ENCODE assay signal across 16 cellular contexts in the genomic region with DNA sequence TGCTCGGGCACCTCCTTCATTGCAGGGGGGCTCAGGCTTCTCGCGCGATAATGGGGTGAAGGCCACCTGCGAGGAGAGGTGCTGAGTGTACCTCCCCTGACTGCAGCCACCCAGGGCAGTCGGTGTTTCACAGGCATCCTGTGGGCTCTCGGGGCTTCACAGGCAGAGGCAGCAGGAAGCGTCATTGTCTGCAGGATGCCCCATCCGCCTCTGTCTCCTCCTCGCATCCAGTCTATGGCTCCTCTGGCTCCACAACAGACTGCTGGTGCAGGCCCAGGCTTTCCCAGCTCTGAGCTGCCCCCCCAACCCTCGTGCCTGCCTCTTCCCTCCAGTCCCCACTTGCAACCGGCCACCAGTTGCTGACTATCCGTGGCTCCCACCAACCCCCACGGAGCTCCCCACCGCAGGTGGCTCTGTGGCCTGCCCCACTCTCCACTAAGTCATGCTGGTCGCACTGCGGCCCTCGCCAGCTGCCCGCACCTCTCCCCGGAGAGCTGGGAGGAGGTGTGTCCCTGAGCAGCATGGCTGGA. TPM values are rescaled to one million over a fixed set of nuclear protein-coding genes. Genes with fewer than 3 reads are reported as not detected.
DNase-seq lines count a peak whose midpoint lies in the region; ATAC-seq and TF ChIP-seq lines count a peak whose summit lies in the region.
"Had no signal": no experiment of that assay in that cellular context is flagged by ENCODE, and none has a peak within 500 bp of the region (broad histone marks: within the 10 kb centered on the region; RNA-seq: fewer than 3 reads in every experiment).

No MANE protein-coding gene starts in this region.

- no peak for ATAC-seq in upper lobe of right lung
- no peak for ATAC-seq in HG02885 (IDR thresholded peaks at IDR 0.05; ENCODE audit: poor library complexity, unreplicated experiment)
- ATAC-seq: natural killer cell had no signal

- H3K36me3 Mint-ChIP-seq in activated naive CD4-positive, alpha-beta T cell treated with anti-CD3 and anti-CD28 coated beads for 36 hours (ENCODE audit: low read depth) = no peaks in the 10 kb centered on the region
- no peaks in the 10 kb centered on the region for H3K36me3 Mint-ChIP-seq in mesothelial cell of epicardium
- H3K36me3 Mint-ChIP-seq: natural killer cell had no signal

- H3K36me3 ChIP-seq in upper lobe of right lung = no peaks in the 10 kb centered on the region
- H3K36me3 ChIP-seq: SJSA1 had no signal

- TF ChIP-seq CTCF in coronary artery (IDR thresholded peaks at IDR 0.05) (no peak), mesothelial cell of epicardium (IDR thresholded peaks at IDR 0.05; ENCODE audit: unreplicated experiment) (no peak), upper lobe of right lung (IDR thresholded peaks at IDR 0.05) (no peak)

- CTCF ChIA-PET in activated naive CD4-positive, alpha-beta T cell treated with anti-CD3 and anti-CD28 coated beads for 36 hours (lab: Charles Lee) = no interaction called here

- no peaks in the 10 kb centered on the region for H3K27me3 Mint-ChIP-seq in activated naive CD4-positive, alpha-beta T cell treated with anti-CD3 and anti-CD28 coated beads for 36 hours (ENCODE audit: low read depth)
- H3K27me3 Mint-ChIP-seq in mesothelial cell of epicardium (ENCODE audit: low read depth) = peaks cover 29% of the 10 kb centered on the region

- no peak overlapping the region for H3K4me3 ChIP-seq in coronary artery
- no peak overlapping the region for H3K4me3 ChIP-seq in upper lobe of right lung
- H3K4me3 ChIP-seq: SJSA1 had no signal

- H3K27me3 ChIP-seq in upper lobe of right lung = peaks cover 13% of the 10 kb centered on the region

- no peaks in the 10 kb centered on the region for H3K9me3 Mint-ChIP-seq in activated naive CD4-positive, alpha-beta T cell treated with anti-CD3 and anti-CD28 coated beads for 36 hours
- no peaks in the 10 kb centered on the region for H3K9me3 Mint-ChIP-seq in mesothelial cell of epicardium
- H3K9me3 Mint-ChIP-seq: IgD-negative memory B cell; natural killer cell; stimulated activated naive CD8-positive, alpha-beta T cell treated with anti-CD3 and anti-CD28 coated beads, Interleukin-15, Interleukin-2, amounts not matched to agents 100 ng/mL and 50 ng/mL, for 24 hours had no signal

- H3K4me1 ChIP-seq in upper lobe of right lung = peaks cover 10% of the 10 kb centered on the region
- H3K4me1 ChIP-seq: SJSA1 had no signal

- no peaks in the 10 kb centered on the region for H3K4me1 Mint-ChIP-seq in activated naive CD4-positive, alpha-beta T cell treated with anti-CD3 and anti-CD28 coated beads for 36 hours (ENCODE audit: low read depth)
- peaks cover 20% of the 10 kb centered on the region for H3K4me1 Mint-ChIP-seq in mesothelial cell of epicardium
- H3K4me1 Mint-ChIP-seq: natural killer cell had no signal

- intact Hi-C loops in activated naive CD4-positive, alpha-beta T cell treated with anti-CD3 and anti-CD28 coated beads for 36 hours (cut with micrococcal nuclease) = no loop called here
- intact Hi-C loops in upper lobe of right lung (cut with DNase I) = no loop called here

- H3K9me3 ChIP-seq in upper lobe of right lung = no peaks in the 10 kb centered on the region
- H3K9me3 ChIP-seq: SJSA1 had no signal

- no peak overlapping the region for H3K4me3 Mint-ChIP-seq in activated naive CD4-positive, alpha-beta T cell treated with anti-CD3 and anti-CD28 coated beads for 36 hours
- no peak overlapping the region for H3K4me3 Mint-ChIP-seq in mesothelial cell of epicardium
- H3K4me3 Mint-ChIP-seq: IgD-negative memory B cell; natural killer cell; stimulated activated naive CD8-positive, alpha-beta T cell treated with anti-CD3 and anti-CD28 coated beads, Interleukin-15, Interleukin-2, amounts not matched to agents 100 ng/mL and 50 ng/mL, for 24 hours had no signal

- H3K27ac ChIP-seq in coronary artery (no peak overlapping the region), upper lobe of right lung (no peak overlapping the region)
- H3K27ac ChIP-seq: SJSA1 had no signal

- H3K27ac Mint-ChIP-seq in activated naive CD4-positive, alpha-beta T cell treated with anti-CD3 and anti-CD28 coated beads for 36 hours = no peak overlapping the region
- H3K27ac Mint-ChIP-seq in mesothelial cell of epicardium = no peak overlapping the region
- H3K27ac Mint-ChIP-seq: IgD-negative memory B cell; natural killer cell; stimulated activated naive CD8-positive, alpha-beta T cell treated with anti-CD3 and anti-CD28 coated beads, Interleukin-15, Interleukin-2, amounts not matched to agents 100 ng/mL and 50 ng/mL, for 24 hours had no signal

- peak; percentile 1 for DNase-seq in activated naive CD4-positive, alpha-beta T cell treated with anti-CD3 and anti-CD28 coated beads for 36 hours
- no peak for DNase-seq in activated naive CD4-positive, alpha-beta T cell treated with Interleukin-2 at 50 U/mL for 16 hours
- DNase-seq in coronary artery (ENCODE audit: low spot score) (peak; percentile 46), mesothelial cell of epicardium (ENCODE audit: low spot score in 2 of 2, unreplicated experiment in 2 of 2) (peak; percentile 14 to 29), upper lobe of right lung (peak; percentile 48), GM03348 (ENCODE audit: low spot score) (no peak), foreskin melanocyte (no peak)
- DNase-seq: cortex of kidney, hippocampal formation, NCI-H1048, NCI-H226 had no signal

RNA-seq across cellular contexts. Expression of a gene that starts 36.5 kb away (rescaled TPM):
- under 1 TPM; 0.30 to 0.38 TPM for total RNA-seq in activated naive CD4-positive, alpha-beta T cell treated with anti-CD3 and anti-CD28 coated beads for 36 hours
- total RNA-seq in mesothelial cell of epicardium (1.8 to 1.9 TPM (median 1.9 TPM) in 3 replicates), upper lobe of right lung (0.17 TPM)
- total RNA-seq: SJSA1 had no signal

Comparison
In these comparisons a context has a peak if more than half of its experiments do, and no peak if none do; other contexts are left out.
1. DNase-seq: peak in activated naive CD4-positive, alpha-beta T cell treated with anti-CD3 and anti-CD28 coated beads for 36 hours (single experiment), coronary artery (single experiment), mesothelial cell of epicardium (2 of 2) and upper lobe of right lung (single experiment); none in activated naive CD4-positive, alpha-beta T cell treated with Interleukin-2 at 50 U/mL for 16 hours (single experiment), GM03348 (single experiment) and foreskin melanocyte (single experiment).